ENCODE assay signal across 11 cellular contexts in the genomic region with DNA sequence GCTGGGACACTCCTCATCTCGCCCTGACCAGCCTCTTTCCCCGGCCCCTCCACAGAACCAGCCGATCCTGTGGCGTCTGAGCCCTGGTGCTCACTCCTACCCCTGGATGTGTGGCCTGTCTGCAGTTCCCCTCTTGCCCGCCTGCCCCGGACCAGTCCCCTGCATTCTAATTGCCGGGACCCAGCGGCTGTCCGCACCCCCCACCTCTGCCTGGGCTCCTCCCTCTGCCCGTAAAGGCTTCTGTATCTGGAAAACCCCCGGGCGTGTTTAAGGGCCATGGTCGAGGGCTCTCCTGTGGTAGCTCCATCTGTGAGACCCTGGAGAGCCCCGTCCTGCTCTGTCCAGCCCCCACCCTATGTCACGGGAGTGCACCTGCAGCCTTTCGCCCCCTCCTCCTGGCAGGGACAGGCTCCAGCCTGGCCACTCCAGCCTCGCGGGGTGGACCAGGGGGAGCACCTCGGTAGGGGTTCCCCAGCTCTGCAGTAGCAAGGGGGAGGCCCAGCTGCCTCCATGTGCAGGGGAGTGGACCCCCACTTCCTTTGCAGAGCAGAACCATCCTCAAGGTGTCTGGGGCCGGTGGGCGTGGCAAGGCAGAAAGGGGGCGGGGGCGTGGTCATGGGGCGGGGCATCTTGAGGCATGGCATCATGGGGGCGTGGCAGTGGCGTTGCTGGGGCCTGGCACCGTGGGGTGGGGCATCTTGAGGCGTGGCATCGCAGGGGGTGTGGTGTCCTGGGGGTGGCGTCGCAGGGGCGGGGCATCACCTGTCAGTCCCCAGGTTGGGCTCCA.
DNase-seq lines count a peak whose midpoint lies in the region; ATAC-seq and TF ChIP-seq lines count a peak whose summit lies in the region.
"Had no signal": no experiment of that assay in that cellular context is flagged by ENCODE, and none has a peak within 500 bp of the region (broad histone marks: within the 10 kb centered on the region; RNA-seq: fewer than 3 reads in every experiment).

No MANE protein-coding gene starts in this region.

- CTCF ChIA-PET in HEK293 (lab: Yijun Ruan, JAX): no interaction called here

- peak in 1 of 2 donors; percentile 14 for ATAC-seq in activated T-cell treated with anti-CD3 and anti-CD28 coated beads, Interleukin-2, amount 50 U/mL, for 72 hours (replicated peaks in 1 of 2)
- ATAC-seq in GM19395 (IDR thresholded peaks at IDR 0.05; ENCODE audit: unreplicated experiment): no peak
- no peak for ATAC-seq in GM18517 (IDR thresholded peaks at IDR 0.05; ENCODE audit: unreplicated experiment)

- H3K9me3 Mint-ChIP-seq in activated T-cell treated with anti-CD3 and anti-CD28 coated beads, Interleukin-2, amount 50 U/mL, for 72 hours: no peaks in the 10 kb centered on the region

- DNase-seq in SIG-M5 treated with dmso at 0.1 percent for 504 hours (lab: John Stamatoyannopoulos, UW; ENCODE audit: unreplicated experiment) (peak; percentile 3), SIG-M5 (lab: John Stamatoyannopoulos, UW) (no peak), spleen (peak; percentile 75), NCI-H1694 treated with DMSO at 0.1 percent for 48 hours (lab: John Stamatoyannopoulos, UW) (no peak)
- peak; percentile 12 for DNase-seq in activated T-cell treated with anti-CD3 and anti-CD28 coated beads, Interleukin-2, amount 50 U/mL, for 72 hours
- DNase-seq: HCEC 1CT, occipital lobe had no signal

- POLR2A ChIA-PET in HEK293 (lab: Yijun Ruan, JAX): no interaction called here

- H3K4me3 ChIP-seq in HEK293 (ENCODE audit: low read depth, low read length): no peak overlapping the region
- no peak overlapping the region for H3K4me3 ChIP-seq in spleen
- H3K4me3 ChIP-seq: PC-9 had no signal

- H3K4me1 ChIP-seq in HEK293 (ENCODE audit: control insufficient read depth, insufficient read depth, low read length) (no peaks in the 10 kb centered on the region), spleen (peaks cover 0 to 20% (median 5%) of the 10 kb centered on the region in 6 donors)

- no peaks in the 10 kb centered on the region for H3K9me3 ChIP-seq in HEK293 (ENCODE audit: control insufficient read depth, insufficient read depth, low read depth, low read length)
- no peaks in the 10 kb centered on the region for H3K9me3 ChIP-seq in spleen

- H3K4me1 Mint-ChIP-seq in activated T-cell treated with anti-CD3 and anti-CD28 coated beads, Interleukin-2, amount 50 U/mL, for 72 hours (ENCODE audit: low read depth): no peaks in the 10 kb centered on the region

- WGBS in spleen, 5 donors: 71 to 77% (median 75%) methylated on average over 24 to 32 of the region's 32 CpGs

- no peak for TF ChIP-seq POLR2A in spleen (IDR thresholded peaks at IDR 0.05)

- H3K27ac Mint-ChIP-seq in activated T-cell treated with anti-CD3 and anti-CD28 coated beads, Interleukin-2, amount 50 U/mL, for 72 hours: no peak overlapping the region

- H3K36me3 Mint-ChIP-seq in activated T-cell treated with anti-CD3 and anti-CD28 coated beads, Interleukin-2, amount 50 U/mL, for 72 hours (ENCODE audit: insufficient read depth in 2 of 2): no peaks in the 10 kb centered on the region

- no peak for TF ChIP-seq CTCF in HEK293 (tag by site-specific recombination; IDR thresholded peaks at IDR 0.05)
- TF ChIP-seq CTCF in spleen (IDR thresholded peaks at IDR 0.05 in 8 of 11, conservative IDR thresholded peaks at IDR 0.05 in 3 of 11): no peak

- H3K36me3 ChIP-seq in HEK293 (ENCODE audit: control insufficient read depth in 2 of 2, insufficient read depth in 1 of 2, low read length in 2 of 2) (no peaks in the 10 kb centered on the region), spleen (no peaks in the 10 kb centered on the region)

- H3K4me3 Mint-ChIP-seq in activated T-cell treated with anti-CD3 and anti-CD28 coated beads, Interleukin-2, amount 50 U/mL, for 72 hours: no peak overlapping the region

- H3K27ac ChIP-seq in HEK293 (ENCODE audit: extremely low read depth, low read depth, low read length) (no peak overlapping the region), spleen (peak overlapping the region in 6 of 8 donors; percentile 9 to 73 (median 60))
- H3K27ac ChIP-seq: PC-9 had no signal

- H3K27me3 ChIP-seq in spleen (replicated peaks in 1 of 7): no peaks in the 10 kb centered on the region

- intact Hi-C loops in spleen (cut with DNase I; ENCODE audit: low total_unique reads): no loop called here

- no peaks in the 10 kb centered on the region for H3K27me3 Mint-ChIP-seq in activated T-cell treated with anti-CD3 and anti-CD28 coated beads, Interleukin-2, amount 50 U/mL, for 72 hours (ENCODE audit: low read depth)

TF ChIP-seq in HEK293, 187 proteins besides CTCF, POLR2A, EP300 and RAD21:
- no peak for TF ChIP-seq ZFP3 (tag by site-specific recombination; IDR thresholded peaks at IDR 0.05; ENCODE audit: low read depth)
- TF ChIP-seq KLF9 (tag by site-specific recombination; IDR thresholded peaks at IDR 0.05; ENCODE audit: low read depth): peak; percentile 90
- 0 out of 2 replicates have a peak, but pooled peaks have one; percentile 23 for TF ChIP-seq ZIC2 (tag by site-specific recombination; IDR thresholded peaks at IDR 0.05)
- TF ChIP-seq SETDB1 (IDR thresholded peaks at IDR 0.05; ENCODE audit: insufficient read length, low read length): no peak
- TF ChIP-seq ZBTB7A (tag by site-specific recombination; IDR thresholded peaks at IDR 0.05; ENCODE audit: low read depth): no peak
- no peak for TF ChIP-seq ZSCAN30 (tag by site-specific recombination; IDR thresholded peaks at IDR 0.05)
- TF ChIP-seq, protein P1, sequence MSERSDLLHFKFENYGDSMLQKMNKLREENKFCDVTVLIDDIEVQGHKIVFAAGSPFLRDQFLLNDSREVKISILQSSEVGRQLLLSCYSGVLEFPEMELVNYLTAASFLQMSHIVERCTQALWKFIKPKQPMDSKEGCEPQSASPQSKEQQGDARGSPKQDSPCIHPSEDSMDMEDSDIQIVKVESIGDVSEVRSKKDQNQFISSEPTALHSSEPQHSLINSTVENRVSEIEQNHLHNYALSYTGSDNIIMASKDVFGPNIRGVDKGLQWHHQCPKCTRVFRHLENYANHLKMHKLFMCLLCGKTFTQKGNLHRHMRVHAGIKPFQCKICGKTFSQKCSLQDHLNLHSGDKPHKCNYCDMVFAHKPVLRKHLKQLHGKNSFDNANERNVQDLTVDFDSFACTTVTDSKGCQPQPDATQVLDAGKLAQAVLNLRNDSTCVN (tag by site-specific recombination; optimal IDR thresholded peaks at IDR 0.05): no peak
- peak; percentile 98 for TF ChIP-seq KLF1 (tag by site-specific recombination; IDR thresholded peaks at IDR 0.05)
- TF ChIP-seq ZNF555 (tag by site-specific recombination; conservative IDR thresholded peaks at IDR 0.05): no peak
- TF ChIP-seq KLF10 (tag by site-specific recombination; IDR thresholded peaks at IDR 0.05): peak; percentile 56; the same call in 1 of the 2 replicates
- peak; percentile 97 for TF ChIP-seq KLF8 (tag by site-specific recombination; IDR thresholded peaks at IDR 0.05)
TF ChIP-seq in HEK293: peak in this region for 5.

Comparison
In these comparisons a context has a peak if more than half of its experiments do, and no peak if none do; other contexts are left out.
1. DNase-seq: peak in SIG-M5 treated with dmso at 0.1 percent for 504 hours (single experiment), activated T-cell treated with anti-CD3 and anti-CD28 coated beads, Interleukin-2, amount 50 U/mL, for 72 hours (2 of 2) and spleen (single experiment); none in SIG-M5 (single experiment) and NCI-H1694 treated with DMSO at 0.1 percent for 48 hours (single experiment).